Comparison of ENCODE assay signal across 15 cellular contexts in the genomic region with DNA sequence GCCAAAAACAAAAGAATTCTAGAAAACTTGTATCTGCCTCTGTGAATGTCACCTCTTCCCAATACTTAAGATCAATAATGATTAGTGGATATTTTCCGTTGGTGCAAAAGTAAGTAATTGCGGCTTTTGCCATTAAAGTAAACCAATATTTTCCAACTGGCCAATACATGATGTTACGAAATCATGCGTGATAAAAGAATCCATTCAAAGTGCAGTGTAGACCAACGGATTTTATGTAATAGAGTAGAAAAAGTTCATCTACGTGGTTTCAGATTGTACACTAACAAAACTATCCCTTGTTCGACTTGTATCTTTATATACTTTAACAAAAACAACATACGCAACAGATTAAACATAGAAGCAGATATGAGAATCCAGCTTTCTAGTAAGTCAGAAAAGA. TPM values are rescaled to one million over a fixed set of nuclear protein-coding genes. Genes with fewer than 3 reads are reported as not detected.
DNase-seq lines count a peak whose midpoint lies in the region; ATAC-seq, FAIRE-seq and TF ChIP-seq lines count a peak whose summit lies in the region.
"Had no signal": no experiment of that assay in that cellular context is flagged by ENCODE, and none has a peak within 500 bp of the region (broad histone marks: within the 10 kb centered on the region; RNA-seq: fewer than 3 reads in every experiment).

No MANE protein-coding gene starts in this region.

- no peak for FAIRE-seq in HepG2 (lab: Jason Lieb, UNC)
- FAIRE-seq: bronchial epithelial cell had no signal

- 0 out of 2 replicates have a peak overlapping the region, but pooled peaks have one; percentile 27 for H3K9ac ChIP-seq in HepG2 (ENCODE audit: insufficient read depth, low read depth, low read length)

- peaks cover 7 to 9% of the 10 kb centered on the region in 2 donors for H3K27me3 Mint-ChIP-seq in natural killer cell (ENCODE audit: low read depth in 2 of 2)
- H3K27me3 Mint-ChIP-seq in natural killer cell treated with Interleukin-12 subunit alpha and Interleukin-12 subunit beta and Interleukin-15 and Interleukin-18, amount 100 ng/mL, for 72 hours, result peaks cover 0 to 12% of the 10 kb centered on the region in 2 donors
- no peaks in the 10 kb centered on the region for H3K27me3 Mint-ChIP-seq in T-cell

- H3K79me2 ChIP-seq in HepG2 (ENCODE audit: insufficient read depth, low read length), result peaks cover 3% of the 10 kb centered on the region

- H3K27me3 ChIP-seq in HepG2 (ENCODE audit: control insufficient read depth in 1 of 2, insufficient read depth in 2 of 2, low read length in 2 of 2), result no peaks in the 10 kb centered on the region; a peak in 1 of 5 replicates
- H3K27me3 ChIP-seq: heart left ventricle, SJSA1 had no signal

- TF ChIP-seq CTCF in natural killer cell (IDR thresholded peaks at IDR 0.05), result no peak
- no peak for TF ChIP-seq CTCF in HepG2 (CRISPR knock-in tag; IDR thresholded peaks at IDR 0.05)

- TF ChIP-seq EP300 in HepG2 (IDR thresholded peaks at IDR 0.05; ENCODE audit: low read depth in 2 of 2, low read length in 2 of 2), result no peak
- no peak for TF ChIP-seq EP300 in HepG2 (CRISPR knock-in tag; IDR thresholded peaks at IDR 0.05; ENCODE audit: borderline replicate concordance)

- peak overlapping the region; percentile 92 to 96 for H3K27ac Mint-ChIP-seq in natural killer cell
- H3K27ac Mint-ChIP-seq in natural killer cell treated with Interleukin-12 subunit alpha and Interleukin-12 subunit beta and Interleukin-15 and Interleukin-18, amount 100 ng/mL, for 72 hours, result no peak overlapping the region
- H3K27ac Mint-ChIP-seq in T-cell, result no peak overlapping the region

- no peak overlapping the region for H3K27ac ChIP-seq in HepG2 (ENCODE audit: extremely low read length, insufficient read depth, low read length)
- H3K27ac ChIP-seq: SJSA1 had no signal

- H3K9me3 Mint-ChIP-seq in natural killer cell (peaks cover 17 to 27% of the 10 kb centered on the region in 2 donors), T-cell (peaks cover 25 to 62% (median 53%) of the 10 kb centered on the region in 3 donors)
- H3K9me3 Mint-ChIP-seq in natural killer cell treated with Interleukin-12 subunit alpha and Interleukin-12 subunit beta and Interleukin-15 and Interleukin-18, amount 100 ng/mL, for 72 hours, result peaks cover 38% of the 10 kb centered on the region

- TF ChIP-seq RAD21 in HepG2 (CRISPR knock-in tag; IDR thresholded peaks at IDR 0.05), result no peak

- peaks cover 7 to 21% of the 10 kb centered on the region in 2 experiments; a peak in 4 of 5 replicates for H3K36me3 ChIP-seq in HepG2 (replicated peaks in 1 of 2; ENCODE audit: control insufficient read depth in 1 of 2, insufficient read depth in 2 of 2, low read length in 2 of 2)
- H3K36me3 ChIP-seq: SJSA1 had no signal

- peak overlapping the region in 2 of 3 experiments; percentile 89 to 96; a peak in 1 of 6 replicates for H3K4me3 ChIP-seq in HepG2 (replicated peaks in 1 of 3; ENCODE audit: insufficient read depth in 1 of 3, low read depth in 2 of 3, low read length in 3 of 3)

- H4K20me1 ChIP-seq in HepG2 (ENCODE audit: insufficient read depth, low read length), result no peaks in the 10 kb centered on the region

- ATAC-seq in natural killer cell (no peak), T-cell (replicated peaks in 1 of 4) (no peak), HepG2 (no peak), HG03280 (IDR thresholded peaks at IDR 0.05; ENCODE audit: unreplicated experiment) (no peak), HG02973 (IDR thresholded peaks at IDR 0.05; ENCODE audit: unreplicated experiment) (no peak), GM18867 (IDR thresholded peaks at IDR 0.05; ENCODE audit: unreplicated experiment) (no peak), HG03565 (IDR thresholded peaks at IDR 0.05; ENCODE audit: unreplicated experiment) (no peak)
- no peak for ATAC-seq in natural killer cell treated with Interleukin-12 subunit alpha and Interleukin-12 subunit beta and Interleukin-15 and Interleukin-18, amount 100 ng/mL, for 72 hours

- H3K4me1 Mint-ChIP-seq in natural killer cell (peaks cover 22 to 33% of the 10 kb centered on the region in 2 donors), T-cell (peaks cover 23 to 27% (median 26%) of the 10 kb centered on the region in 3 donors)
- peaks cover 14 to 24% of the 10 kb centered on the region in 2 donors for H3K4me1 Mint-ChIP-seq in natural killer cell treated with Interleukin-12 subunit alpha and Interleukin-12 subunit beta and Interleukin-15 and Interleukin-18, amount 100 ng/mL, for 72 hours (ENCODE audit: low read depth in 2 of 2)

- no peak for DNase-seq in natural killer cell
- no peak for DNase-seq in natural killer cell treated with Interleukin-12 subunit alpha and Interleukin-12 subunit beta and Interleukin-15 and Interleukin-18, amount 100 ng/mL, for 72 hours (ENCODE audit: low spot score)
- no peak for DNase-seq in T-cell
- no peak for DNase-seq in HepG2 (ENCODE audit: low spot score)

- peaks cover 80% of the 10 kb centered on the region for H3K9me3 ChIP-seq in HepG2 (ENCODE audit: low read length)

- in situ Hi-C loops in HepG2 (cut with HindIII; ENCODE audit: extremely low pct_ligation_motif_present, low pct_unique_long_range_greater_than_20kb), result no loop called here

- POLR2A ChIA-PET in T-cell (lab: Charles Lee) (interaction anchor here in 1 of 2 donors (0.7 kb wide), 1 partner anchor 101 kb away, joined by 3 read pairs; no protein-coding TSS in a partner anchor), HepG2 (lab: Yijun Ruan, JAX) (interaction anchor here (1.4 to 1.8 kb wide), 3 partner anchors 50 to 195 kb away, joined by 13 to 18 read pairs (median 14); partner anchors contain the start of genes ZNF10, ZNF26 and ZNF891)

- H3K4me3 Mint-ChIP-seq in natural killer cell (no peak overlapping the region), T-cell (peak overlapping the region; percentile 42 to 98 (median 57))
- H3K4me3 Mint-ChIP-seq in natural killer cell treated with Interleukin-12 subunit alpha and Interleukin-12 subunit beta and Interleukin-15 and Interleukin-18, amount 100 ng/mL, for 72 hours, result no peak overlapping the region

- peak overlapping the region; percentile 70; the same call in 1 of the 2 replicates for H3K4me2 ChIP-seq in HepG2 (ENCODE audit: low read depth, low read length)

- intact Hi-C loops in natural killer cell (cut with micrococcal nuclease), result loop anchor here (1.0 kb wide), 5 partner anchors 50 to 272 kb away; partner anchors contain the start of genes ZNF10, ZNF140, ZNF26 and ZNF84
- intact Hi-C loops in HepG2 (cut with micrococcal nuclease; ENCODE audit: unreplicated experiment), result loop anchor here (1.0 kb wide), 1 partner anchor 100 kb away; the partner anchor contains the start of gene ZNF140

- peaks cover 9% of the 10 kb centered on the region; the same call in 1 of the 2 replicates for H3K4me1 ChIP-seq in HepG2 (ENCODE audit: insufficient read depth, low read length)
- H3K4me1 ChIP-seq: SJSA1 had no signal

- no TSS peak for BruUV-seq in HepG2 (replicated peaks; lab: Mats Ljungman, UMichigan)

- H2AFZ ChIP-seq in HepG2 (ENCODE audit: low read length), result peak overlapping the region; percentile 87

- H3K36me3 Mint-ChIP-seq in natural killer cell (peaks cover 40% of the 10 kb centered on the region), T-cell (peaks cover 60% of the 10 kb centered on the region)
- H3K36me3 Mint-ChIP-seq in natural killer cell treated with Interleukin-12 subunit alpha and Interleukin-12 subunit beta and Interleukin-15 and Interleukin-18, amount 100 ng/mL, for 72 hours, result peaks cover 77% of the 10 kb centered on the region

- 82% methylated on average over 8 of the region's 8 CpGs for WGBS in HepG2 (ENCODE audit: low lambda C conversion rate)

- CTCF ChIA-PET in T-cell (lab: Charles Lee), result interaction anchor here (1.0 kb wide), 2 partner anchors 51 to 99 kb away, joined by 3 to 5 read pairs; partner anchors contain the start of genes ZNF10 (in 1 of the 2) and ZNF891 (in 1 of the 2)
- CTCF ChIA-PET in HepG2 (lab: Yijun Ruan, JAX; ENCODE audit: low intra/inter-chr PET ratio, low total read pairs), result interaction anchor here (1.3 to 2.2 kb wide), 3 partner anchors 100 to 204 kb away, joined by 3 to 10 read pairs (median 9); partner anchors contain the start of gene ZNF140

- TF ChIP-seq POLR2A in HepG2 (IDR thresholded peaks at IDR 0.05; ENCODE audit: insufficient read depth in 1 of 2, low read depth in 2 of 2, low read length in 2 of 2), result no peak

RNA-seq across cellular contexts. Expression of gene ZNF268, which starts 0.6 kb away (rescaled TPM):
- 10 to 100 TPM; 12.7 to 17.5 (median 14.3) TPM for total RNA-seq in natural killer cell
- total RNA-seq in natural killer cell treated with Interleukin-12 subunit alpha and Interleukin-12 subunit beta and Interleukin-15 and Interleukin-18, amount 100 ng/mL, for 72 hours, result 10 to 100 TPM; 18.9 to 23.5 TPM
- 10 to 100 TPM; 19.0 to 30.9 (median 27.7) TPM for total RNA-seq in T-cell
- total RNA-seq in HepG2 (2016; rRNA removed; fragmentation: Illumina TruSeq; extraction: Trizol), result 31.3 and 54.4 TPM in 2 replicates
- 2.6 and 3.8 TPM in 2 replicates for total RNA-seq in HepG2 (2016; cell fraction: cytosol; rRNA removed; fragmentation: Illumina TruSeq; extraction: Trizol; ENCODE audit: low read depth)
- total RNA-seq in HepG2 (2016; cell fraction: insoluble cytoplasmic fraction; rRNA removed; fragmentation: Illumina TruSeq; extraction: Trizol), result 30.4 and 53.0 TPM in 2 replicates
- 6.8 and 6.9 TPM in 2 replicates for total RNA-seq in HepG2 (2016; cell fraction: membrane; rRNA removed; fragmentation: Illumina TruSeq; extraction: Trizol)
- 31.3 and 32.6 TPM in 2 replicates for total RNA-seq in HepG2 (2016; cell fraction: nucleus; rRNA removed; fragmentation: Illumina TruSeq; extraction: Trizol)
- 7.6 and 9.0 TPM in 2 replicates for polyA plus RNA-seq in HepG2 (2011; rRNA removed)
- polyA plus RNA-seq in HepG2 (2011; cell fraction: cytosol; rRNA removed), result 5.6 and 7.7 TPM in 2 replicates
- 5.7 and 7.6 TPM in 2 replicates for polyA plus RNA-seq in HepG2 (2011; cell fraction: nucleus; rRNA removed)
- 9.0 and 10.8 TPM in 2 replicates for polyA plus RNA-seq in HepG2 (2012)
- polyA plus RNA-seq in HepG2 (2016; cell fraction: cytosol; fragmentation: Illumina TruSeq; extraction: Trizol; ENCODE audit: low read depth), result 0.61 and 0.63 TPM in 2 replicates
- 22.5 and 23.0 TPM in 2 replicates for polyA plus RNA-seq in HepG2 (2016; cell fraction: insoluble cytoplasmic fraction; fragmentation: Illumina TruSeq; extraction: Trizol; ENCODE audit: low read depth)
- 0.96 and 1.1 TPM in 2 replicates for polyA plus RNA-seq in HepG2 (2016; cell fraction: membrane; fragmentation: Illumina TruSeq; extraction: Trizol; ENCODE audit: low read depth)
- polyA plus RNA-seq in HepG2 (2016; cell fraction: nucleus; fragmentation: Illumina TruSeq; extraction: Trizol; ENCODE audit: insufficient read depth, low read depth), result 9.5 and 11.9 TPM in 2 replicates
- 59.0 and 116 TPM in 2 replicates for polyA minus RNA-seq in HepG2 (2011; rRNA and poly(A)+ RNA removed; ENCODE audit: low replicate concordance)
- 20.1 and 24.7 TPM in 2 replicates for polyA minus RNA-seq in HepG2 (2011; cell fraction: cytosol; rRNA and poly(A)+ RNA removed)
- 72.6 and 74.2 TPM in 2 replicates for polyA minus RNA-seq in HepG2 (2011; cell fraction: nucleus; rRNA and poly(A)+ RNA removed)

RNA-seq across cellular contexts. Expression of gene ZNF10, which starts 50.2 kb away (rescaled TPM):
- 10 to 100 TPM; 12.9 to 27.9 (median 26.0) TPM for total RNA-seq in natural killer cell
- 1 to 10 TPM; 2.3 to 3.9 TPM for total RNA-seq in natural killer cell treated with Interleukin-12 subunit alpha and Interleukin-12 subunit beta and Interleukin-15 and Interleukin-18, amount 100 ng/mL, for 72 hours
- total RNA-seq in T-cell, result 10 to 100 TPM; 11.7 to 46.6 (median 15.6) TPM
- 6.5 and 8.9 TPM in 2 replicates for total RNA-seq in HepG2 (2016; rRNA removed; fragmentation: Illumina TruSeq; extraction: Trizol)
- 1.2 and 3.3 TPM in 2 replicates for total RNA-seq in HepG2 (2016; cell fraction: cytosol; rRNA removed; fragmentation: Illumina TruSeq; extraction: Trizol; ENCODE audit: low read depth)
- 5.8 and 8.0 TPM in 2 replicates for total RNA-seq in HepG2 (2016; cell fraction: insoluble cytoplasmic fraction; rRNA removed; fragmentation: Illumina TruSeq; extraction: Trizol)
- 2.8 and 2.9 TPM in 2 replicates for total RNA-seq in HepG2 (2016; cell fraction: membrane; rRNA removed; fragmentation: Illumina TruSeq; extraction: Trizol)
- total RNA-seq in HepG2 (2016; cell fraction: nucleus; rRNA removed; fragmentation: Illumina TruSeq; extraction: Trizol), result 16.7 TPM in 2 replicates
- 2.9 and 4.3 TPM in 2 replicates for polyA plus RNA-seq in HepG2 (2011; rRNA removed)
- polyA plus RNA-seq in HepG2 (2011; cell fraction: cytosol; rRNA removed), result 3.1 and 3.3 TPM in 2 replicates
- polyA plus RNA-seq in HepG2 (2011; cell fraction: nucleus; rRNA removed), result 9.1 and 12.9 TPM in 2 replicates
- polyA plus RNA-seq in HepG2 (2012), result 3.7 and 4.5 TPM in 2 replicates
- polyA plus RNA-seq in HepG2 (2016; cell fraction: cytosol; fragmentation: Illumina TruSeq; extraction: Trizol; ENCODE audit: low read depth), result 0.14 and 0.41 TPM in 2 replicates
- 4.4 and 4.7 TPM in 2 replicates for polyA plus RNA-seq in HepG2 (2016; cell fraction: insoluble cytoplasmic fraction; fragmentation: Illumina TruSeq; extraction: Trizol; ENCODE audit: low read depth)
- 0.45 and 1.2 TPM in 2 replicates for polyA plus RNA-seq in HepG2 (2016; cell fraction: membrane; fragmentation: Illumina TruSeq; extraction: Trizol; ENCODE audit: low read depth)
- 24.2 and 24.8 TPM in 2 replicates for polyA plus RNA-seq in HepG2 (2016; cell fraction: nucleus; fragmentation: Illumina TruSeq; extraction: Trizol; ENCODE audit: insufficient read depth, low read depth)
- 11.9 and 16.4 TPM in 2 replicates for polyA minus RNA-seq in HepG2 (2011; rRNA and poly(A)+ RNA removed; ENCODE audit: low replicate concordance)
- 2.3 and 5.3 TPM in 2 replicates for polyA minus RNA-seq in HepG2 (2011; cell fraction: cytosol; rRNA and poly(A)+ RNA removed)
- polyA minus RNA-seq in HepG2 (2011; cell fraction: nucleus; rRNA and poly(A)+ RNA removed), result 49.4 and 60.4 TPM in 2 replicates

RNA-seq across cellular contexts. Expression of gene ZNF891, which starts 50.6 kb away (rescaled TPM):
- total RNA-seq in natural killer cell (1 to 10 TPM; 1.9 to 3.1 (median 2.3) TPM), T-cell (1 to 10 TPM; 4.9 to 6.0 (median 5.1) TPM), HepG2 (2016; rRNA removed; fragmentation: Illumina TruSeq; extraction: Trizol) (1.8 and 2.1 TPM in 2 replicates)
- 1 to 10 TPM; 1.4 to 1.7 TPM for total RNA-seq in natural killer cell treated with Interleukin-12 subunit alpha and Interleukin-12 subunit beta and Interleukin-15 and Interleukin-18, amount 100 ng/mL, for 72 hours
- 0.30 and 0.35 TPM in 2 replicates for total RNA-seq in HepG2 (2016; cell fraction: cytosol; rRNA removed; fragmentation: Illumina TruSeq; extraction: Trizol; ENCODE audit: low read depth)
- 1.7 and 2.1 TPM in 2 replicates for total RNA-seq in HepG2 (2016; cell fraction: insoluble cytoplasmic fraction; rRNA removed; fragmentation: Illumina TruSeq; extraction: Trizol)
- 0.65 and 0.87 TPM in 2 replicates for total RNA-seq in HepG2 (2016; cell fraction: membrane; rRNA removed; fragmentation: Illumina TruSeq; extraction: Trizol)
- total RNA-seq in HepG2 (2016; cell fraction: nucleus; rRNA removed; fragmentation: Illumina TruSeq; extraction: Trizol), result 3.9 and 4.4 TPM in 2 replicates
- 1.3 and 1.4 TPM in 2 replicates for polyA plus RNA-seq in HepG2 (2011; rRNA removed)
- 0.27 and 0.41 TPM in 2 replicates for polyA plus RNA-seq in HepG2 (2011; cell fraction: cytosol; rRNA removed)
- polyA plus RNA-seq in HepG2 (2011; cell fraction: nucleus; rRNA removed), result 1.9 and 3.1 TPM in 2 replicates
- 0.79 and 1.0 TPM in 2 replicates for polyA plus RNA-seq in HepG2 (2012)
- 0.11 and 0.20 TPM in 2 replicates for polyA plus RNA-seq in HepG2 (2016; cell fraction: cytosol; fragmentation: Illumina TruSeq; extraction: Trizol; ENCODE audit: low read depth)
- polyA plus RNA-seq in HepG2 (2016; cell fraction: insoluble cytoplasmic fraction; fragmentation: Illumina TruSeq; extraction: Trizol; ENCODE audit: low read depth), result 0.79 and 0.83 TPM in 2 replicates
- polyA plus RNA-seq in HepG2 (2016; cell fraction: membrane; fragmentation: Illumina TruSeq; extraction: Trizol; ENCODE audit: low read depth), result 0.19 and 0.26 TPM in 2 replicates
- 3.5 and 3.7 TPM in 2 replicates for polyA plus RNA-seq in HepG2 (2016; cell fraction: nucleus; fragmentation: Illumina TruSeq; extraction: Trizol; ENCODE audit: insufficient read depth, low read depth)
- polyA minus RNA-seq in HepG2 (2011; rRNA and poly(A)+ RNA removed; ENCODE audit: low replicate concordance), result 1.0 and 1.5 TPM in 2 replicates
- polyA minus RNA-seq in HepG2 (2011; cell fraction: cytosol; rRNA and poly(A)+ RNA removed), result 0.69 and 0.79 TPM in 2 replicates
- polyA minus RNA-seq in HepG2 (2011; cell fraction: nucleus; rRNA and poly(A)+ RNA removed), result 7.0 and 9.1 TPM in 2 replicates

RNA-seq across cellular contexts. Expression of gene ANHX, which starts 55.0 kb away (rescaled TPM):
- total RNA-seq in natural killer cell, result not detected
- total RNA-seq in natural killer cell treated with Interleukin-12 subunit alpha and Interleukin-12 subunit beta and Interleukin-15 and Interleukin-18, amount 100 ng/mL, for 72 hours, result not detected
- total RNA-seq in T-cell, result not detected
- total RNA-seq in HepG2 (2016; rRNA removed; fragmentation: Illumina TruSeq; extraction: Trizol), result not detected in 2 replicates
- total RNA-seq in HepG2 (2016; cell fraction: cytosol; rRNA removed; fragmentation: Illumina TruSeq; extraction: Trizol; ENCODE audit: low read depth), result not detected in 2 replicates
- not detected in 2 replicates for total RNA-seq in HepG2 (2016; cell fraction: insoluble cytoplasmic fraction; rRNA removed; fragmentation: Illumina TruSeq; extraction: Trizol)
- not detected in 2 replicates for total RNA-seq in HepG2 (2016; cell fraction: membrane; rRNA removed; fragmentation: Illumina TruSeq; extraction: Trizol)
- total RNA-seq in HepG2 (2016; cell fraction: nucleus; rRNA removed; fragmentation: Illumina TruSeq; extraction: Trizol), result not detected in 2 replicates
- not detected in 2 replicates for polyA plus RNA-seq in HepG2 (2011; rRNA removed)
- polyA plus RNA-seq in HepG2 (2011; cell fraction: cytosol; rRNA removed), result not detected in 2 replicates
- polyA plus RNA-seq in HepG2 (2011; cell fraction: nucleus; rRNA removed), result not detected in 2 replicates
- not detected in 2 replicates for polyA plus RNA-seq in HepG2 (2012)
- polyA plus RNA-seq in HepG2 (2016; cell fraction: cytosol; fragmentation: Illumina TruSeq; extraction: Trizol; ENCODE audit: low read depth), result not detected in 2 replicates
- polyA plus RNA-seq in HepG2 (2016; cell fraction: insoluble cytoplasmic fraction; fragmentation: Illumina TruSeq; extraction: Trizol; ENCODE audit: low read depth), result not detected in 2 replicates
- not detected in 2 replicates for polyA plus RNA-seq in HepG2 (2016; cell fraction: membrane; fragmentation: Illumina TruSeq; extraction: Trizol; ENCODE audit: low read depth)
- polyA plus RNA-seq in HepG2 (2016; cell fraction: nucleus; fragmentation: Illumina TruSeq; extraction: Trizol; ENCODE audit: insufficient read depth, low read depth), result not detected in 2 replicates
- polyA minus RNA-seq in HepG2 (2011; rRNA and poly(A)+ RNA removed; ENCODE audit: low replicate concordance), result not detected in 2 replicates
- not detected in 2 replicates for polyA minus RNA-seq in HepG2 (2011; cell fraction: cytosol; rRNA and poly(A)+ RNA removed)
- polyA minus RNA-seq in HepG2 (2011; cell fraction: nucleus; rRNA and poly(A)+ RNA removed), result not detected in 2 replicates
- total RNA-seq: bronchial epithelial cell, heart left ventricle, LHCN-M2, lung, pulmonary artery endothelial cell, SJSA1 had no signal
- polyA plus RNA-seq: BJ, heart left ventricle, lung had no signal

Comparison
In these comparisons a context has a peak if more than half of its experiments do, and no peak if none do; other contexts are left out.
1. H3K27ac Mint-ChIP-seq: peak in natural killer cell (2 of 2); none in natural killer cell treated with Interleukin-12 subunit alpha and Interleukin-12 subunit beta and Interleukin-15 and Interleukin-18, amount 100 ng/mL, for 72 hours (0 of 2) and T-cell (0 of 2).
2. H3K4me3 Mint-ChIP-seq: peak in T-cell (3 of 3); none in natural killer cell (single experiment) and natural killer cell treated with Interleukin-12 subunit alpha and Interleukin-12 subunit beta and Interleukin-15 and Interleukin-18, amount 100 ng/mL, for 72 hours (single experiment).